ENCODE assay signal across 17 cellular contexts in genomic region chr1:17406760-17407475, GRCh38. TPM values are rescaled to one million over a fixed set of nuclear protein-coding genes. Genes with fewer than 3 reads are reported as not detected.
"Had no signal": no experiment of that assay in that cellular context is flagged by ENCODE, and none has a peak within 500 bp of the region (broad histone marks: within the 10 kb centered on the region; RNA-seq: fewer than 3 reads in every experiment).

No MANE protein-coding gene starts in this region.

RNA-seq across cellular contexts. Expression of gene PADI6, which starts 34.9 kb away (rescaled TPM):
- total RNA-seq: dermis blood vessel endothelial cell; esophagus squamous epithelium; heart right ventricle; kidney epithelial cell; left cardiac atrium; left lung; lower leg skin; lung microvascular endothelial cell; myocyte; naive thymus-derived CD8-positive, alpha-beta T cell; psoas muscle; renal cortical epithelial cell; suprapubic skin; transverse colon; ureter; vagina had no signal
- polyA plus RNA-seq: heart right ventricle; naive thymus-derived CD8-positive, alpha-beta T cell; spleen had no signal
